ENCODE assay signal across 10 cellular contexts in the genomic region with DNA sequence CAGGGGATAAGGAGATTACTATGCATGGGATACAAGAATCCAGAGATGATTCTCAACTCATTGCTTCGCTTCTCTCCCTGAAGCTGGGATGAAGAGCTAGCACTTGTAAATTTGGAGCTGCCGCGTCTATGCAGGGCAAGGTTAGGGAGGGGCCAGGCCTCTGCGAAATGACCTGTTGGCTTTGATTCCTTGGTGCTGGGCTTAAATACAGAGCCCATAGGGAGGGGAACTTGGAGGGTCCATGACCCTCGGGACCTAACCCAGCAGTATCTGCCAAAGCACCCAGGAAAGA. TPM values are rescaled to one million over a fixed set of nuclear protein-coding genes. Genes with fewer than 3 reads are reported as not detected.
DNase-seq lines count a peak whose midpoint lies in the region; ATAC-seq, FAIRE-seq and TF ChIP-seq lines count a peak whose summit lies in the region.
"Had no signal": no experiment of that assay in that cellular context is flagged by ENCODE, and none has a peak within 500 bp of the region (broad histone marks: within the 10 kb centered on the region; RNA-seq: fewer than 3 reads in every experiment).

No MANE protein-coding gene starts in this region.

- peak overlapping the region; percentile 41; the same call in 1 of the 2 replicates for H3K27ac ChIP-seq in SJCRH30
- peak overlapping the region in 1 of 2 donors; percentile 27 for H3K27ac ChIP-seq in prostate gland

- WGBS in prostate gland: 3% methylated on average over 5 of the region's 5 CpGs

- intact Hi-C loops in prostate gland (cut with DNase I) (no loop called here), natural killer cell (cut with micrococcal nuclease) (no loop called here)

- no peaks in the 10 kb centered on the region for H3K4me1 ChIP-seq in SJCRH30
- H3K4me1 ChIP-seq in prostate gland (replicated peaks): no peaks in the 10 kb centered on the region

- H3K4me3 ChIP-seq in SJCRH30 (peak overlapping the region; percentile 60), foreskin fibroblast (ENCODE audit: low read depth in 1 of 2, low read length in 2 of 2) (peak overlapping the region; percentile 51 to 70), prostate gland (peak overlapping the region; percentile 27 to 35)

- H3K27ac Mint-ChIP-seq in natural killer cell: no peak overlapping the region

- TF ChIP-seq POLR2A in prostate gland (IDR thresholded peaks at IDR 0.05): no peak

- DNase-seq in Daoy (ENCODE audit: low read depth): peak; percentile 47
- DNase-seq in SJCRH30: peak in 1 of 2 experiments; percentile 8
- DNase-seq in foreskin fibroblast: no peak
- no peak for DNase-seq in prostate gland (ENCODE audit: low spot score)
- no peak for DNase-seq in D721Med (ENCODE audit: insufficient read length, low spot score)
- DNase-seq in natural killer cell: no peak
- DNase-seq in NCI-H2107 (lab: John Stamatoyannopoulos, UW): no peak

- H3K27me3 Mint-ChIP-seq in natural killer cell (ENCODE audit: low read depth in 2 of 2): peaks cover 34 to 60% of the 10 kb centered on the region in 2 donors

- ATAC-seq in natural killer cell (no peak), HG03565 (IDR thresholded peaks at IDR 0.05; ENCODE audit: unreplicated experiment) (no peak)
- ATAC-seq: HCT116 had no signal

- TF ChIP-seq CTCF in foreskin fibroblast (IDR thresholded peaks at IDR 0.05; ENCODE audit: low read depth, low read length): no peak
- no peak for TF ChIP-seq CTCF in prostate gland (IDR thresholded peaks at IDR 0.05)
- no peak for TF ChIP-seq CTCF in D721Med (IDR thresholded peaks at IDR 0.05; ENCODE audit: insufficient read depth, missing control alignments)
- no peak for TF ChIP-seq CTCF in natural killer cell (IDR thresholded peaks at IDR 0.05)

- H3K4me1 Mint-ChIP-seq in natural killer cell: peaks cover 4 to 5% of the 10 kb centered on the region in 2 donors

- H3K27me3 ChIP-seq in SJCRH30 (no peaks in the 10 kb centered on the region), prostate gland (replicated peaks; ENCODE audit: insufficient read depth) (peaks cover 8% of the 10 kb centered on the region)

- no peak for FAIRE-seq in D721Med (lab: Jason Lieb, UNC)
- FAIRE-seq: colon had no signal

- H3K36me3 Mint-ChIP-seq in natural killer cell: peaks cover 7% of the 10 kb centered on the region

- H3K9me3 ChIP-seq in SJCRH30 (replicated peaks) (no peaks in the 10 kb centered on the region), prostate gland (no peaks in the 10 kb centered on the region)

- H3K36me3 ChIP-seq in SJCRH30 (no peaks in the 10 kb centered on the region), prostate gland (no peaks in the 10 kb centered on the region)

- no peak overlapping the region for H3K4me3 Mint-ChIP-seq in natural killer cell

- no peaks in the 10 kb centered on the region for H3K9me3 Mint-ChIP-seq in natural killer cell

RNA-seq across cellular contexts. Expression of a gene that starts 0.7 kb away (rescaled TPM):
- 0.65 TPM in 1 of 2 replicates, not detected in the other for total RNA-seq in Daoy (2014; rRNA removed; shearing (Covaris generic))
- total RNA-seq in SJCRH30 (2014; rRNA removed; shearing (Covaris generic)): 0.03 and 0.06 TPM in 2 replicates
- 1 to 10 TPM; 1.1 to 2.3 TPM for total RNA-seq in prostate gland
- not detected for total RNA-seq in natural killer cell
